Comparison of ENCODE assay signal across 11 cellular contexts in the genomic region with DNA sequence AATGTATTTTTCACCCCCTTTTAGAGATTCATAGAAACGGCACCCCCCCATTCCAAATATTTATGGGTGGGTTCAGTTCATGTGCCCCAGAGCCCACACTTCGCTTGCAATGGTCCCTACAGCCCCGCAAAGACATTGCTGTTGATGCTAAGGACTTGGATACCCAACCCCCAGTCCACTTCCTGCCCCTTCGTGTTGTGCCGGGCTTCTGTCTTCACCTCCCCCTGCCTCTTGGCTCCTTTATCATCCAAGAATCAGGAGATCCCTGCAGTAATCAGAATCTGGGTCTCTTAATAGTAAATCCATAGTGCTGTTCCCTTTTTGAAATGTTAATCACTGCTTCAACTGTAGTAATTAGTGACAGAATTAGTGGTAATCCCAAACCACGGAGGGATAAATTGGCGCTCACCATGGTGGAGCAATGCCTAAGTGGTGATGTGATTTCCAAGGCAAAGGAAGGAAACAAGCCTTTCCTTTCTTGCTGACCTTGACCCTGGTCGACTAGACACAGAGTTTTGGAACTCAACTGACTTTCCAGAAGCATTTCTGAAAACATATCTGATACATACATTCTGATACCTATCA.
DNase-seq lines count a peak whose midpoint lies in the region; ATAC-seq, FAIRE-seq and TF ChIP-seq lines count a peak whose summit lies in the region.
"Had no signal": no experiment of that assay in that cellular context is flagged by ENCODE, and none has a peak within 500 bp of the region (broad histone marks: within the 10 kb centered on the region; RNA-seq: fewer than 3 reads in every experiment).

No MANE protein-coding gene starts in this region.

- H3K4me1 ChIP-seq in psoas muscle, result peaks cover 73% of the 10 kb centered on the region

- CTCF ChIA-PET in RWPE1 (lab: Yijun Ruan, JAX), result no interaction called here

- no peaks in the 10 kb centered on the region for H3K27me3 ChIP-seq in psoas muscle (ENCODE audit: insufficient read depth in 3 of 3, low read length in 2 of 3)

- FAIRE-seq in D721Med (lab: Jason Lieb, UNC), result no peak
- FAIRE-seq: bronchial epithelial cell, GM18507 had no signal

- 46 to 53% (median 49%) methylated on average over 8 of the region's 8 CpGs for WGBS in psoas muscle, 3 donors

- peaks cover 0 to 25% of the 10 kb centered on the region in 2 donors for H3K36me3 ChIP-seq in psoas muscle (ENCODE audit: insufficient read depth in 1 of 2, low read depth in 1 of 2)

- DNase-seq in D721Med (ENCODE audit: insufficient read length, low spot score) (peak; percentile 66), RWPE1 (ENCODE audit: low spot score) (no peak), endothelial cell (ENCODE audit: low spot score) (no peak), psoas muscle (no peak), NCI-H345 treated with DMSO at 0.1 percent for 48 hours (lab: John Stamatoyannopoulos, UW; ENCODE audit: unreplicated experiment) (no peak)
- DNase-seq: foreskin melanocyte had no signal

- peak overlapping the region; percentile 76 for H3K4me3 Mint-ChIP-seq in endothelial cell (ENCODE audit: unreplicated experiment)

- ATAC-seq in psoas muscle (no peak), HG02938 (IDR thresholded peaks at IDR 0.05; ENCODE audit: unreplicated experiment) (no peak), HG02973 (IDR thresholded peaks at IDR 0.05; ENCODE audit: unreplicated experiment) (no peak)
- ATAC-seq: SK-N-SH treated with all-trans-retinoic acid at 6 μM for 48 hours had no signal

- H3K9me3 Mint-ChIP-seq in endothelial cell (ENCODE audit: unreplicated experiment), result no peaks in the 10 kb centered on the region

- TF ChIP-seq CTCF in D721Med (IDR thresholded peaks at IDR 0.05; ENCODE audit: insufficient read depth, missing control alignments) (no peak), RWPE1 (conservative IDR thresholded peaks at IDR 0.05; ENCODE audit: low read depth) (no peak), endothelial cell (IDR thresholded peaks at IDR 0.05; ENCODE audit: unreplicated experiment) (no peak), psoas muscle (IDR thresholded peaks at IDR 0.05) (no peak)

- no peak overlapping the region for H3K4me3 ChIP-seq in psoas muscle

- peaks cover 29% of the 10 kb centered on the region for H3K36me3 Mint-ChIP-seq in endothelial cell (ENCODE audit: low read depth, unreplicated experiment)

- peaks cover 2% of the 10 kb centered on the region for H3K27me3 Mint-ChIP-seq in endothelial cell (ENCODE audit: unreplicated experiment)

- H3K4me1 Mint-ChIP-seq in endothelial cell (ENCODE audit: unreplicated experiment), result peaks cover 78% of the 10 kb centered on the region

- H3K27ac Mint-ChIP-seq in endothelial cell (ENCODE audit: unreplicated experiment), result peak overlapping the region; percentile 90

- H3K27ac ChIP-seq in RWPE1 (peak overlapping the region; percentile 61), psoas muscle (peak overlapping the region; percentile 67)

- no peaks in the 10 kb centered on the region for H3K9me3 ChIP-seq in psoas muscle

- intact Hi-C loops in psoas muscle (cut with DNase I), result no loop called here

- POLR2A ChIA-PET in RWPE1 (lab: Yijun Ruan, JAX; ENCODE audit: low non-redundant PET), result interaction anchor here (0.5 kb wide), 1 partner anchor 800 kb away, joined by 3 read pairs; the partner anchor contains the start of gene TYSND1
